Comparison of ENCODE assay signal across 1 cellular context in the genomic region with DNA sequence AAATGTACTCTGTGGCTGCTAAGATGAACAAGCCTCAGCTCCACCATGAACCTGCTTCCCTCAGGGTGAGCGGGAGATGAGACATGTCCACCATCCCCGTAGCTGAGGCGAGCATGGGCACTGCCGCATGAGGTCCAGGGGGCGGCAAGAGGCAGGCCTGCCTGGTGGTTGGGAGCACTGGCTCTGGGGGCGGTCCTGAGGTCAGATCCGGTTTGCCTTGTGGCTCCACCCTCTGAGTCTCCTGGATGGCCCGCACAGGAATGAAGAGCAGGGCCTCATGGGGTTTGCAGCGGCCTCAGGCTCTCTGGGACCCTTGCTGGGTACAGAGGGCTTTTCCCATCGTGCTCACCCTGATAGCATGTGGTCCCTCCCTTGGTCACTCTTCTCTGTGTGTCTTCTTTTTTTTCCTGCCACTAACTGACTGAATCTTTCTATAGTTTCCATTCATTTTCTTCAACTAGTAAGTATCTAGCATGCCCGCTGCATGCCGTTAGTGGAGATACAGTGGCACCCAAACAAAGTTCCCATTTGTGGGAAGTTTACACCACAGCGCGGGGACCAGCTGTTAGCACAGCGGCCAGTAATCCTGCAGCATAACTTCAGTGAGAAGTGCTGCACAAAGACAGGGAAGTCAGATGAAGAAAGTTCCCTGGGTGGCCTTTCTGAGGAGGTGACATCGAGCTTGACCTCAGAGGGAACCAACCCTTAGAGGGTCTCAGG.
TF ChIP-seq lines count a peak whose summit lies in the region.

No MANE protein-coding gene starts in this region.

TF ChIP-seq in A549, 52 proteins besides CTCF, POLR2A, EP300 and RAD21:
- no peak for TF ChIP-seq RNF2 (IDR thresholded peaks at IDR 0.05; ENCODE audit: borderline replicate concordance, low read depth)
- 0 out of 2 replicates have a peak, but pooled peaks have one; percentile 30 for TF ChIP-seq POLR2AphosphoS2 (conservative IDR thresholded peaks at IDR 0.05; ENCODE audit: low read length)
- TF ChIP-seq, protein P1, sequence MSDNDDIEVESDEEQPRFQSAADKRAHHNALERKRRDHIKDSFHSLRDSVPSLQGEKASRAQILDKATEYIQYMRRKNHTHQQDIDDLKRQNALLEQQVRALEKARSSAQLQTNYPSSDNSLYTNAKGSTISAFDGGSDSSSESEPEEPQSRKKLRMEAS (IDR thresholded peaks at IDR 0.05) = peak; percentile 7; the same call in 1 of the 2 replicates
- no peak for TF ChIP-seq FOXS1 (CRISPR knock-in tag; IDR thresholded peaks at IDR 0.05)
- no peak for TF ChIP-seq NFE2L2 (conservative IDR thresholded peaks at IDR 0.05; ENCODE audit: low read length)
TF ChIP-seq in A549: peak in this region for 2.
